In genomic region chr10:1280436-1281401, GRCh38 we compare ENCODE assay signal across 21 cellular contexts.
"Had no signal": no experiment of that assay in that cellular context is flagged by ENCODE, and none has a peak within 500 bp of the region (broad histone marks: within the 10 kb centered on the region; RNA-seq: fewer than 3 reads in every experiment).

No MANE protein-coding gene starts in this region.

- H3K4me1 Mint-ChIP-seq: activated naive CD8-positive, alpha-beta T cell treated with anti-CD3 and anti-CD28 coated beads, Interleukin-2, amount 50 U/mL, for 24 hours; mesothelial cell of epicardium; naive thymus-derived CD4-positive, alpha-beta T cell had no signal

- H3K4me3 Mint-ChIP-seq: activated naive CD8-positive, alpha-beta T cell treated with anti-CD3 and anti-CD28 coated beads, Interleukin-2, amount 50 U/mL, for 24 hours; mesothelial cell of epicardium; naive thymus-derived CD4-positive, alpha-beta T cell had no signal

- H3K9me3 Mint-ChIP-seq: activated naive CD8-positive, alpha-beta T cell treated with anti-CD3 and anti-CD28 coated beads, Interleukin-2, amount 50 U/mL, for 24 hours had no signal

- H3K4me3 ChIP-seq: colonic mucosa, gastrocnemius medialis, testis, transverse colon had no signal

- H3K4me1 ChIP-seq: colonic mucosa, gastrocnemius medialis, testis, transverse colon had no signal

- H3K27ac ChIP-seq: colonic mucosa, gastrocnemius medialis, testis, transverse colon had no signal

- H3K27ac Mint-ChIP-seq: activated naive CD8-positive, alpha-beta T cell treated with anti-CD3 and anti-CD28 coated beads, Interleukin-2, amount 50 U/mL, for 24 hours; mesothelial cell of epicardium; naive thymus-derived CD4-positive, alpha-beta T cell had no signal

- H3K9me3 ChIP-seq: colonic mucosa, gastrocnemius medialis, testis, transverse colon had no signal

- DNase-seq: activated CD4-positive, alpha-beta T cell treated with anti-CD3 and anti-CD28 coated beads, Interleukin-2, amount 50 U/mL, for 4 hours; activated CD8-positive, alpha-beta memory T cell treated with anti-CD3 and anti-CD28 coated beads, Interleukin-2, amount 50 U/mL, for 4 hours; activated gamma-delta T cell; activated naive CD4-positive, alpha-beta T cell treated with anti-CD3 and anti-CD28 coated beads, Interleukin-2, amount 50 U/mL, for 16 hours; activated naive CD8-positive, alpha-beta T cell treated with anti-CD3 and anti-CD28 coated beads, Interleukin-2, amount 50 U/mL, for 24 hours; activated T-cell treated with anti-CD3 and anti-CD28 coated beads, Interleukin-2, amount 50 U/mL, for 1 hour; colonic mucosa; effector CD8-positive, alpha-beta T cell; erythroblast; gastrocnemius medialis; glutamatergic neuron; left cardiac atrium; mammary epithelial cell; naive thymus-derived CD4-positive, alpha-beta T cell; small intestine; stimulated activated CD4-positive, alpha-beta T cell treated with anti-CD3 and anti-CD28 coated beads, Interleukin-4, amount 100 ng/mL, for 4 hours; stimulated activated CD8-positive, alpha-beta memory T cell treated with anti-CD3 and anti-CD28 coated beads, Interleukin-4, amount 100 ng/mL, for 48 hours; stimulated activated naive CD4-positive, alpha-beta T cell; testis; transverse colon had no signal

- H3K27me3 ChIP-seq: colonic mucosa, gastrocnemius medialis, testis, transverse colon had no signal

- H3K36me3 ChIP-seq: colonic mucosa, gastrocnemius medialis, transverse colon had no signal

- H3K36me3 Mint-ChIP-seq: mesothelial cell of epicardium; naive thymus-derived CD4-positive, alpha-beta T cell had no signal
